ENCODE assay signal across 8 cellular contexts in the genomic region with DNA sequence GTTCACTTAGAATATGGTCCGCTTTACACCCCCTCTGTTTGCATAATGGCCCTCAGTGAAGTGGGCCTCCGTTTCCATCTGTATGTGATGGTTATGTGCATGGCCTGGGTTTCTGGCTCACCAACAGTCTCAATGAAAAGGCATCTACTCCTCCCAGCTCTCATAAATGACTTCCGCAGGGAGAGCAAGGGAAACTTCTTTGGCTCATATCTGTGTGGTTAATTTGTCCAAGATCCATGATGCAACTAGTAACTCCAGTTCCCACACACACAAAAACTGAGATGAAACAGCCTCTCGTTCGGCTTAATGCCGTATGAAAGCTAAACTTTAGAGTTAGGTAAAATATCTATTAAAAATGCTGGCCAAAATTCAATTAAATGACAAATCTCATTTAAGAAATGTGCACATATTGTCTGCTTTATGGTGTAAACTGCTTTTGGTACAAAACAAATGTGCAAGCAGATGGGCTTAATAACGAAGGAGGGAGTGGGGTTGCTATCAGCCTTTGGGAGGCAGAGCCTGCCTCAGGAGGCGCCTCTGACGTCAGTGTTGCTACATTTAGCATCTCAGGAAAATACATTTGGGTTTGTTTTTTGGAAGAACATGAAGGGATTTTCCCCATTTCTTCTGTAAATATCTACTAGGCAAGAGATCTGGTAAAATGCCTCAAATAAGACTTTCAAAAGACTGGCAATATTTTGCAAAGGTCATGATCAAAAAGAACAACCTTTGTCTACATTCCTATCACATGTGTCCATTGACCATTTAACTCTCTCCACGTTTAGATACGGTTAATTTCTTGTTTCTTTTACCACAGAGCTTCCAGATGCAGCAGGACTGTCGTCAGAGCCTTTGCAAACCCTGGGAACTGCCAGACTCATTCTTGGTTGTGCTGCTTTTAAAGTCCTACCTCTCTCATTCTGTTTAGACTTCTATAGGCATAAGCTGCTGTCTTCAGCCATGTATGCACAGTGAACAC.
A peak's percentile ranks its signal among the peaks of the same experiment; 100 is the strongest.
DNase-seq lines count a peak whose midpoint lies in the region; ATAC-seq and TF ChIP-seq lines count a peak whose summit lies in the region.

No MANE protein-coding gene starts in this region.

- no peak for TF ChIP-seq POLR2A in esophagus squamous epithelium (IDR thresholded peaks at IDR 0.05)

- TF ChIP-seq CTCF in esophagus squamous epithelium (IDR thresholded peaks at IDR 0.05): no peak

- no peaks in the 10 kb centered on the region for H3K36me3 ChIP-seq in ACC112 (ENCODE audit: insufficient read depth, low read length)
- no peaks in the 10 kb centered on the region for H3K36me3 ChIP-seq in esophagus squamous epithelium
- H3K36me3 ChIP-seq in muscle layer of colon (ENCODE audit: insufficient read depth, low read length): no peaks in the 10 kb centered on the region

- H3K9me3 ChIP-seq in esophagus squamous epithelium (no peaks in the 10 kb centered on the region), muscle layer of colon (ENCODE audit: low read length) (no peaks in the 10 kb centered on the region)

- peak overlapping the region; percentile 58 for H2AFZ ChIP-seq in ACC112 (ENCODE audit: low read length, unreplicated experiment)

- H3K27ac ChIP-seq in ACC112 (ENCODE audit: low read depth, low read length) (peak overlapping the region; percentile 92), esophagus squamous epithelium (peak overlapping the region; percentile 70 to 94 (median 91)), muscle layer of colon (ENCODE audit: low read depth, low read length) (peak overlapping the region; percentile 62)

- intact Hi-C loops in esophagus squamous epithelium (cut with DNase I): no loop called here

- H3K4me3 ChIP-seq in ACC112 (ENCODE audit: low read depth, low read length): peak overlapping the region; percentile 42
- H3K4me3 ChIP-seq in esophagus squamous epithelium: peak overlapping the region in 2 of 4 donors; percentile 7 to 47
- peak overlapping the region in 1 of 2 donors; percentile 35 for H3K4me3 ChIP-seq in muscle layer of colon (ENCODE audit: low read depth in 1 of 2, low read length in 2 of 2)

- no peaks in the 10 kb centered on the region for H3K27me3 ChIP-seq in ACC112 (ENCODE audit: insufficient read depth, low read length)
- no peaks in the 10 kb centered on the region for H3K27me3 ChIP-seq in esophagus squamous epithelium
- H3K27me3 ChIP-seq in muscle layer of colon (ENCODE audit: control insufficient read depth in 1 of 2, insufficient read depth in 2 of 2, low read length in 2 of 2): no peaks in the 10 kb centered on the region

- peaks cover 39% of the 10 kb centered on the region for H3K4me1 ChIP-seq in ACC112 (ENCODE audit: control insufficient read depth, insufficient read depth, low read length, unreplicated experiment)
- H3K4me1 ChIP-seq in esophagus squamous epithelium: peaks cover 48 to 93% (median 59%) of the 10 kb centered on the region in 3 donors
- peaks cover 52% of the 10 kb centered on the region for H3K4me1 ChIP-seq in muscle layer of colon (ENCODE audit: insufficient read depth, low read length)

- no peaks in the 10 kb centered on the region for H3K79me2 ChIP-seq in ACC112 (ENCODE audit: control insufficient read depth, insufficient read depth, low read length, unreplicated experiment)

- 37 to 38% methylated on average over 12 of the region's 12 CpGs for WGBS in esophagus squamous epithelium, 2 donors

- peak overlapping the region; percentile 40 for H3K9ac ChIP-seq in muscle layer of colon (ENCODE audit: low read length)

- no peak for ATAC-seq in HG03439 (IDR thresholded peaks at IDR 0.05; ENCODE audit: unreplicated experiment)
- ATAC-seq in GM19455 (IDR thresholded peaks at IDR 0.05; ENCODE audit: unreplicated experiment): no peak

- DNase-seq in NCI-H1694 treated with DMSO at 0.1 percent for 48 hours (lab: John Stamatoyannopoulos, UW): peak; percentile 93
- DNase-seq in esophagus squamous epithelium (lab: John Stamatoyannopoulos, UW): no peak
- no peak for DNase-seq in activated CD8-positive, alpha-beta memory T cell treated with anti-CD3 and anti-CD28 coated beads, Interleukin-2, amount 50 U/mL, for 4 hours
- no peak for DNase-seq in DMS53 treated with DMSO at 0.1 percent for 48 hours (lab: John Stamatoyannopoulos, UW; ENCODE audit: unreplicated experiment)
